Comparison of ENCODE assay signal across 9 cellular contexts in the genomic region with DNA sequence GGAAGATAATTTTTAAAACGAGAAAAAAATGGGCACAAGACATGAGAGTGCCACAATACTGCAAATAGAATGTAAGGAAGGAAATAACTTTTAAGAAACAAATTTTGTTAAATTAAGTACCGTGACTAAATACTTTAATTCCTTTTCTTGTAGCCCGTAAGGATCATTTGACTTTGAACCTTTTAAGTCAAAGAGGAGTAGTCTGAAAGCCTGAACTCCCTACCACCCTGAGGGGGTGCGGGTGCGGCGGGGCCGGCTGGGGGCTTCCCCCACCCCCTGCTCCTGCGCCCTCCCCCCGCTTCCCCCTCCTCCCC. TPM values are rescaled to one million over a fixed set of nuclear protein-coding genes. Genes with fewer than 3 reads are reported as not detected.
DNase-seq lines count a peak whose midpoint lies in the region; ATAC-seq and TF ChIP-seq lines count a peak whose summit lies in the region.
"Had no signal": no experiment of that assay in that cellular context is flagged by ENCODE, and none has a peak within 500 bp of the region (broad histone marks: within the 10 kb centered on the region; RNA-seq: fewer than 3 reads in every experiment).

No MANE protein-coding gene starts in this region.

- no peak for TF ChIP-seq CTCF in esophagus muscularis mucosa (IDR thresholded peaks at IDR 0.05)
- no peak for TF ChIP-seq CTCF in osteocyte (IDR thresholded peaks at IDR 0.05)

- 6% methylated on average over 9 of the region's 9 CpGs for WGBS in esophagus muscularis mucosa

- no peak for TF ChIP-seq EP300 in esophagus muscularis mucosa (IDR thresholded peaks at IDR 0.05)

- no peaks in the 10 kb centered on the region for H3K36me3 ChIP-seq in CD4-positive, CD25-positive, alpha-beta regulatory T cell (ENCODE audit: control insufficient read depth, insufficient read depth, low read length)
- H3K36me3 ChIP-seq in SJCRH30 = no peaks in the 10 kb centered on the region
- no peaks in the 10 kb centered on the region for H3K36me3 ChIP-seq in esophagus muscularis mucosa

- H3K27me3 ChIP-seq in CD4-positive, CD25-positive, alpha-beta regulatory T cell (ENCODE audit: control insufficient read depth, insufficient read depth, low read length) = no peaks in the 10 kb centered on the region
- H3K27me3 ChIP-seq in SJCRH30 (no peaks in the 10 kb centered on the region), esophagus muscularis mucosa (no peaks in the 10 kb centered on the region)

- intact Hi-C loops in esophagus muscularis mucosa (cut with DNase I) = loop anchor here (5.0 kb wide), 3 partner anchors 70 to 165 kb away; a partner anchor contains a TSS

- peak overlapping the region in 3 of 4 donors; percentile 50 to 67 (median 57) for H3K4me3 Mint-ChIP-seq in CD4-positive, CD25-positive, alpha-beta regulatory T cell
- peak overlapping the region; percentile 61 for H3K4me3 Mint-ChIP-seq in osteocyte (ENCODE audit: unreplicated experiment)

- peaks cover 6% of the 10 kb centered on the region for H3K36me3 Mint-ChIP-seq in CD4-positive, CD25-positive, alpha-beta regulatory T cell
- H3K36me3 Mint-ChIP-seq in osteocyte (ENCODE audit: unreplicated experiment) = peaks cover 16% of the 10 kb centered on the region

- ATAC-seq in CD4-positive, CD25-positive, alpha-beta regulatory T cell (ENCODE audit: low read depth in 2 of 2) = no peak
- ATAC-seq in GM19023 (IDR thresholded peaks at IDR 0.05; ENCODE audit: unreplicated experiment) (no peak), GM19455 (IDR thresholded peaks at IDR 0.05; ENCODE audit: unreplicated experiment) (no peak)

- peaks cover 17% of the 10 kb centered on the region for H3K4me1 ChIP-seq in CD4-positive, CD25-positive, alpha-beta regulatory T cell (ENCODE audit: control insufficient read depth, insufficient read depth, low read length, poor library complexity, severe bottlenecking)
- H3K4me1 ChIP-seq in SJCRH30 (peaks cover 53% of the 10 kb centered on the region), esophagus muscularis mucosa (peaks cover 20 to 45% (median 36%) of the 10 kb centered on the region in 4 donors)

- peak overlapping the region in 2 of 3 donors; percentile 41 to 42 for H3K27ac Mint-ChIP-seq in CD4-positive, CD25-positive, alpha-beta regulatory T cell
- H3K27ac Mint-ChIP-seq in osteocyte (ENCODE audit: unreplicated experiment) = peak overlapping the region; percentile 74
- H3K27ac Mint-ChIP-seq: activated naive CD8-positive, alpha-beta T cell treated with anti-CD3 and anti-CD28 coated beads, Interleukin-2, amount 10 ng/mL, durations not matched to agents 7 days and 5 days had no signal

- peaks cover 26 to 57% (median 48%) of the 10 kb centered on the region in 4 donors for H3K4me1 Mint-ChIP-seq in CD4-positive, CD25-positive, alpha-beta regulatory T cell
- H3K4me1 Mint-ChIP-seq in osteocyte (ENCODE audit: unreplicated experiment) = peaks cover 76% of the 10 kb centered on the region

- no peak for TF ChIP-seq POLR2A in esophagus muscularis mucosa (IDR thresholded peaks at IDR 0.05; ENCODE audit: low read depth)

- no peak overlapping the region for H3K27ac ChIP-seq in CD4-positive, CD25-positive, alpha-beta regulatory T cell (ENCODE audit: insufficient read depth, low read length, poor library complexity, severe bottlenecking)
- H3K27ac ChIP-seq in SJCRH30 = peak overlapping the region; percentile 97
- H3K27ac ChIP-seq in esophagus muscularis mucosa (replicated peaks in 1 of 4) = peak overlapping the region; percentile 93 to 97 (median 95)

- no peak for DNase-seq in CD4-positive, CD25-positive, alpha-beta regulatory T cell
- DNase-seq in SJCRH30 (no peak), esophagus muscularis mucosa (ENCODE audit: extremely low spot score) (no peak), osteocyte (ENCODE audit: extremely low spot score, unreplicated experiment) (no peak), NCI-H2196 treated with DMSO at 0.1 percent for 48 hours (lab: John Stamatoyannopoulos, UW; ENCODE audit: unreplicated experiment) (no peak), medulla oblongata (ENCODE audit: extremely low spot score) (no peak)

- H3K9me3 Mint-ChIP-seq in CD4-positive, CD25-positive, alpha-beta regulatory T cell = peaks cover 0 to 5% (median 0%) of the 10 kb centered on the region in 7 donors
- H3K9me3 Mint-ChIP-seq in osteocyte (ENCODE audit: unreplicated experiment) = peaks cover 13% of the 10 kb centered on the region
- H3K9me3 Mint-ChIP-seq: activated naive CD8-positive, alpha-beta T cell treated with anti-CD3 and anti-CD28 coated beads, Interleukin-2, amount 10 ng/mL, durations not matched to agents 7 days and 5 days had no signal

- H3K4me3 ChIP-seq in CD4-positive, CD25-positive, alpha-beta regulatory T cell (ENCODE audit: low read depth, low read length) = peak overlapping the region; percentile 46
- H3K4me3 ChIP-seq in SJCRH30 (peak overlapping the region; percentile 92), esophagus muscularis mucosa (peak overlapping the region; percentile 83 to 91 (median 90))

- no peaks in the 10 kb centered on the region for H3K9me3 ChIP-seq in CD4-positive, CD25-positive, alpha-beta regulatory T cell (ENCODE audit: control insufficient read depth in 2 of 2, low read length in 2 of 2)
- H3K9me3 ChIP-seq in SJCRH30 (replicated peaks) (no peaks in the 10 kb centered on the region; the same call in 1 of the 2 replicates), esophagus muscularis mucosa (peaks cover 0 to 1% (median 0%) of the 10 kb centered on the region in 4 donors)

- peaks cover 16% of the 10 kb centered on the region for H3K27me3 Mint-ChIP-seq in CD4-positive, CD25-positive, alpha-beta regulatory T cell
- H3K27me3 Mint-ChIP-seq in osteocyte (ENCODE audit: unreplicated experiment) = no peaks in the 10 kb centered on the region

RNA-seq across cellular contexts. Expression of a gene that starts 0.2 kb away (rescaled TPM):
- 70.2 TPM for total RNA-seq in CD4-positive, CD25-positive, alpha-beta regulatory T cell
- polyA plus RNA-seq in CD4-positive, CD25-positive, alpha-beta regulatory T cell = 10 to 100 TPM; 16.1 to 31.9 (median 23.7) TPM
- total RNA-seq in SJCRH30 (2014; rRNA removed; shearing (Covaris generic)) = 57.1 and 63.7 TPM in 2 replicates
- total RNA-seq in esophagus muscularis mucosa (100 to 1,000 TPM in 1 of 4 donors, 10 to 100 TPM in 3; 71.0 to 127 (median 82.7) TPM), osteocyte (295 and 312 TPM in 2 replicates)
